ENCODE assay signal across 15 cellular contexts in genomic region chr7:159253657-159254056, GRCh38.
DNase-seq lines count a peak whose midpoint lies in the region; ATAC-seq and TF ChIP-seq lines count a peak whose summit lies in the region.
"Had no signal": no experiment of that assay in that cellular context is flagged by ENCODE, and none has a peak within 500 bp of the region (broad histone marks: within the 10 kb centered on the region; RNA-seq: fewer than 3 reads in every experiment).

No MANE protein-coding gene starts in this region.

- DNase-seq in activated gamma-delta T cell treated with Interleukin-2 at 50 U/mL for 16 hours (peak; percentile 12), activated gamma-delta T cell (lab: John Stamatoyannopoulos, UW) (no peak), cerebellar nuclear complex (lab: John Stamatoyannopoulos, UW) (no peak), NOMO-1 (lab: John Stamatoyannopoulos, UW; ENCODE audit: unreplicated experiment in 2 of 2) (no peak), right atrium auricular region (ENCODE audit: low spot score) (no peak)
- DNase-seq in effector memory CD8-positive, alpha-beta T cell, result peak in 2 of 3 experiments; percentile 9 to 16
- no peak for DNase-seq in natural killer cell treated with Interleukin-12 subunit alpha and Interleukin-12 subunit beta and Interleukin-15 and Interleukin-18, amount 100 ng/mL, for 72 hours (ENCODE audit: low spot score)
- no peak for DNase-seq in activated CD4-positive, alpha-beta T cell treated with anti-CD3 and anti-CD28 coated beads, Interleukin-2, amount 10 ng/mL, durations not matched to agents 7 days and 5 days
- DNase-seq: CD4-positive, CD25-positive, alpha-beta regulatory T cell; DMS79 treated with DMSO at 0.1 percent for 48 hours; GDM1; GOT3; H9 had no signal

- H3K4me3 Mint-ChIP-seq in effector memory CD8-positive, alpha-beta T cell, result peak overlapping the region; percentile 13 to 23
- H3K4me3 Mint-ChIP-seq in natural killer cell treated with Interleukin-12 subunit alpha and Interleukin-12 subunit beta and Interleukin-15 and Interleukin-18, amount 100 ng/mL, for 72 hours, result no peak overlapping the region
- no peak overlapping the region for H3K4me3 Mint-ChIP-seq in activated CD4-positive, alpha-beta T cell treated with anti-CD3 and anti-CD28 coated beads, Interleukin-2, amount 10 ng/mL, durations not matched to agents 7 days and 5 days
- H3K4me3 Mint-ChIP-seq: CD4-positive, CD25-positive, alpha-beta regulatory T cell; H9 had no signal

- H3K27me3 Mint-ChIP-seq in effector memory CD8-positive, alpha-beta T cell, result no peaks in the 10 kb centered on the region
- no peaks in the 10 kb centered on the region for H3K27me3 Mint-ChIP-seq in natural killer cell treated with Interleukin-12 subunit alpha and Interleukin-12 subunit beta and Interleukin-15 and Interleukin-18, amount 100 ng/mL, for 72 hours
- H3K27me3 Mint-ChIP-seq in activated CD4-positive, alpha-beta T cell treated with anti-CD3 and anti-CD28 coated beads, Interleukin-2, amount 10 ng/mL, durations not matched to agents 7 days and 5 days, result peaks cover 6% of the 10 kb centered on the region

- no peaks in the 10 kb centered on the region for H3K36me3 ChIP-seq in right atrium auricular region

- peak; percentile 93 for ATAC-seq in effector memory CD8-positive, alpha-beta T cell (replicated peaks)
- peak; percentile 65 to 70 for ATAC-seq in natural killer cell treated with Interleukin-12 subunit alpha and Interleukin-12 subunit beta and Interleukin-15 and Interleukin-18, amount 100 ng/mL, for 72 hours
- ATAC-seq: HepG2 had no signal

- CTCF ChIA-PET in activated CD4-positive, alpha-beta T cell treated with anti-CD3 and anti-CD28 coated beads, Interleukin-2, amount 10 ng/mL, durations not matched to agents 7 days and 5 days (lab: Charles Lee), result no interaction called here

- peak overlapping the region; percentile 19 to 89 for H3K27ac Mint-ChIP-seq in effector memory CD8-positive, alpha-beta T cell
- peak overlapping the region in 1 of 2 donors; percentile 0 for H3K27ac Mint-ChIP-seq in natural killer cell treated with Interleukin-12 subunit alpha and Interleukin-12 subunit beta and Interleukin-15 and Interleukin-18, amount 100 ng/mL, for 72 hours
- no peak overlapping the region for H3K27ac Mint-ChIP-seq in activated CD4-positive, alpha-beta T cell treated with anti-CD3 and anti-CD28 coated beads, Interleukin-2, amount 10 ng/mL, durations not matched to agents 7 days and 5 days
- H3K27ac Mint-ChIP-seq: CD4-positive, CD25-positive, alpha-beta regulatory T cell had no signal

- H3K36me3 Mint-ChIP-seq in effector memory CD8-positive, alpha-beta T cell (ENCODE audit: insufficient read depth), result no peaks in the 10 kb centered on the region
- H3K36me3 Mint-ChIP-seq in natural killer cell treated with Interleukin-12 subunit alpha and Interleukin-12 subunit beta and Interleukin-15 and Interleukin-18, amount 100 ng/mL, for 72 hours, result no peaks in the 10 kb centered on the region
- H3K36me3 Mint-ChIP-seq in activated CD4-positive, alpha-beta T cell treated with anti-CD3 and anti-CD28 coated beads, Interleukin-2, amount 10 ng/mL, durations not matched to agents 7 days and 5 days (ENCODE audit: low read depth), result no peaks in the 10 kb centered on the region
- H3K36me3 Mint-ChIP-seq: CD4-positive, CD25-positive, alpha-beta regulatory T cell had no signal

- no peak overlapping the region for H3K4me3 ChIP-seq in right atrium auricular region

- H3K27me3 ChIP-seq in right atrium auricular region, result no peaks in the 10 kb centered on the region

- peaks cover 14 to 19% of the 10 kb centered on the region in 2 donors for H3K4me1 Mint-ChIP-seq in effector memory CD8-positive, alpha-beta T cell (ENCODE audit: low read depth in 2 of 2)
- peaks cover 28 to 37% of the 10 kb centered on the region in 2 donors for H3K4me1 Mint-ChIP-seq in natural killer cell treated with Interleukin-12 subunit alpha and Interleukin-12 subunit beta and Interleukin-15 and Interleukin-18, amount 100 ng/mL, for 72 hours (ENCODE audit: low read depth in 2 of 2)
- no peaks in the 10 kb centered on the region for H3K4me1 Mint-ChIP-seq in activated CD4-positive, alpha-beta T cell treated with anti-CD3 and anti-CD28 coated beads, Interleukin-2, amount 10 ng/mL, durations not matched to agents 7 days and 5 days
- H3K4me1 Mint-ChIP-seq: H9 had no signal

- H3K9me3 Mint-ChIP-seq in effector memory CD8-positive, alpha-beta T cell, result no peaks in the 10 kb centered on the region
- no peaks in the 10 kb centered on the region for H3K9me3 Mint-ChIP-seq in natural killer cell treated with Interleukin-12 subunit alpha and Interleukin-12 subunit beta and Interleukin-15 and Interleukin-18, amount 100 ng/mL, for 72 hours
- no peaks in the 10 kb centered on the region for H3K9me3 Mint-ChIP-seq in activated CD4-positive, alpha-beta T cell treated with anti-CD3 and anti-CD28 coated beads, Interleukin-2, amount 10 ng/mL, durations not matched to agents 7 days and 5 days

- POLR2A ChIA-PET in activated CD4-positive, alpha-beta T cell treated with anti-CD3 and anti-CD28 coated beads, Interleukin-2, amount 10 ng/mL, durations not matched to agents 7 days and 5 days (lab: Charles Lee), result no interaction called here

- no peaks in the 10 kb centered on the region for H3K9me3 ChIP-seq in right atrium auricular region

- H3K27ac ChIP-seq in right atrium auricular region, result no peak overlapping the region
- H3K27ac ChIP-seq: 22Rv1 had no signal

- no peak for TF ChIP-seq CTCF in right atrium auricular region (IDR thresholded peaks at IDR 0.05)

- no peaks in the 10 kb centered on the region for H3K4me1 ChIP-seq in right atrium auricular region

Comparison
In these comparisons a context has a peak if more than half of its experiments do, and no peak if none do; other contexts are left out.
1. DNase-seq: peak in activated gamma-delta T cell treated with Interleukin-2 at 50 U/mL for 16 hours (single experiment) and effector memory CD8-positive, alpha-beta T cell (2 of 3); none in activated gamma-delta T cell (single experiment), natural killer cell treated with Interleukin-12 subunit alpha and Interleukin-12 subunit beta and Interleukin-15 and Interleukin-18, amount 100 ng/mL, for 72 hours (single experiment), activated CD4-positive, alpha-beta T cell treated with anti-CD3 and anti-CD28 coated beads, Interleukin-2, amount 10 ng/mL, durations not matched to agents 7 days and 5 days (single experiment), cerebellar nuclear complex (0 of 2), NOMO-1 (0 of 2) and right atrium auricular region (single experiment).
2. H3K4me3 Mint-ChIP-seq: peak in effector memory CD8-positive, alpha-beta T cell (2 of 2); none in natural killer cell treated with Interleukin-12 subunit alpha and Interleukin-12 subunit beta and Interleukin-15 and Interleukin-18, amount 100 ng/mL, for 72 hours (single experiment) and activated CD4-positive, alpha-beta T cell treated with anti-CD3 and anti-CD28 coated beads, Interleukin-2, amount 10 ng/mL, durations not matched to agents 7 days and 5 days (single experiment).